1 cellular context compared by ENCODE assay signal in genomic region chr4:159540038-159540437, GRCh38.
TF ChIP-seq lines count a peak whose summit lies in the region.

No MANE protein-coding gene starts in this region.

TF ChIP-seq in SK-N-SH, 30 proteins besides CTCF, POLR2A, EP300 and RAD21 (continued from another document):
- TF ChIP-seq RXRA (IDR thresholded peaks at IDR 0.05; ENCODE audit: borderline replicate concordance, low read depth) (no peak), TAF1 (IDR thresholded peaks at IDR 0.05; ENCODE audit: borderline replicate concordance, low read depth, low read length) (no peak), FOXJ3 (CRISPR knock-in tag; IDR thresholded peaks at IDR 0.05) (no peak), FOSL2 (IDR thresholded peaks at IDR 0.05; ENCODE audit: borderline replicate concordance, low read depth) (no peak), USF1 (IDR thresholded peaks at IDR 0.05; ENCODE audit: borderline replicate concordance, low read depth) (no peak), RCOR1 (IDR thresholded peaks at IDR 0.05; ENCODE audit: low read length) (no peak), REST (IDR thresholded peaks at IDR 0.05; ENCODE audit: low read depth, low read length) (no peak), NRF1 (IDR thresholded peaks at IDR 0.05; ENCODE audit: low read depth, low read length) (no peak), IRF3 (IDR thresholded peaks at IDR 0.05; ENCODE audit: low read depth, low read length) (no peak), POLR2AphosphoS5 (IDR thresholded peaks at IDR 0.05; ENCODE audit: low read depth, low read length) (no peak), GABPA (IDR thresholded peaks at IDR 0.05; ENCODE audit: low read depth) (no peak), MXI1 (IDR thresholded peaks at IDR 0.05; ENCODE audit: low read depth, low read length) (no peak)
